ENCODE assay signal across 8 cellular contexts in the genomic region with DNA sequence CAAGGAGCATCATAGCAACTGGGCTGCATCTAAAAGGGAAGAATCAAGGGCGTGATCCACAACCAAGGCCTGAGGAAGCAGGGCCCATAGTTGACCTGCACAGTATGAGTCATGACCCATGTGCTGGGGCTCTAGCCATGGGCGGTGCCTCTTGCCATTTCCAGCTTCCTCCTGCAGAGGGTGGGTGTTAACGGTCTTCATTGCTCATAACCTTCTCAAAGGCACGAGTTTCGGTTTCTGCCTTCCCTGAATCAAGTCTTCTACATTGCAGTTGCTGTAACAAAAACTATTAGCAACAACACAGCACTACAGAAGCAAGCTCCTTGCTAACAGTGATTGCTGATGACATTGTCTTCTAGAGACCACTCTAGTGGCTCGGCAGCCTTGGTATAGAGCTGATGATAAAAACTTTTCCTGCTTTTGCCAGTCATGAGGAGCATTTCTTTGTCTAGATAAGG.
DNase-seq lines count a peak whose midpoint lies in the region; ATAC-seq, FAIRE-seq and TF ChIP-seq lines count a peak whose summit lies in the region.

No MANE protein-coding gene starts in this region.

- peaks cover 0 to 4% (median 0%) of the 10 kb centered on the region in 7 donors for H3K9me3 Mint-ChIP-seq in CD14-positive monocyte
- no peaks in the 10 kb centered on the region for H3K9me3 Mint-ChIP-seq in activated B cell treated with CpG ODN at 0.5 μM for 24 hours

- H3K4me3 ChIP-seq in fibroblast of lung (replicated peaks in 1 of 4; ENCODE audit: control extremely low read depth in 1 of 4, insufficient read depth in 1 of 4, low read depth in 3 of 4, low read length in 4 of 4), result no peak overlapping the region

- H3K36me3 Mint-ChIP-seq in CD14-positive monocyte (peaks cover 0 to 8% of the 10 kb centered on the region in 2 donors), activated B cell treated with CpG ODN at 0.5 μM for 24 hours (ENCODE audit: low read depth) (no peaks in the 10 kb centered on the region)

- DNase-seq in CD14-positive monocyte (ENCODE audit: low spot score) (peak; percentile 99), HK-2 (ENCODE audit: unreplicated experiment) (peak; percentile 83), activated B cell treated with CpG ODN at 0.5 μM for 24 hours (no peak), fibroblast of lung (ENCODE audit: low read depth in 2 of 2) (peak; percentile 75 to 94), renal cortical epithelial cell (ENCODE audit: low read depth) (peak; percentile 79), D721Med (ENCODE audit: insufficient read length, low spot score) (no peak), NCI-H82 treated with DMSO at 0.1 percent for 48 hours (lab: John Stamatoyannopoulos, UW; ENCODE audit: unreplicated experiment) (no peak)

- H3K27me3 Mint-ChIP-seq in CD14-positive monocyte (ENCODE audit: low read depth in 3 of 3), result peaks cover 0 to 3% (median 0%) of the 10 kb centered on the region in 3 donors
- H3K27me3 Mint-ChIP-seq in activated B cell treated with CpG ODN at 0.5 μM for 24 hours, result no peaks in the 10 kb centered on the region

- H3K9me3 ChIP-seq in fibroblast of lung (ENCODE audit: control insufficient read depth, insufficient read depth, low read depth, low read length), result no peaks in the 10 kb centered on the region

- intact Hi-C loops in CD14-positive monocyte (cut with micrococcal nuclease), result loop anchor here (5.0 to 10.0 kb wide), 6 partner anchors 66 to 388 kb away; partner anchors contain the start of genes CDK20 (in 1 of the 2) and CTSL (in 1 of the 2)
- intact Hi-C loops in activated B cell treated with CpG ODN at 0.5 μM for 24 hours (cut with micrococcal nuclease), result no loop called here

- no peak overlapping the region for H3K4me2 ChIP-seq in fibroblast of lung (ENCODE audit: extremely low read depth, insufficient read depth, low read length)

- peak; percentile 31 for TF ChIP-seq CTCF in CD14-positive monocyte (IDR thresholded peaks at IDR 0.05)
- TF ChIP-seq CTCF in activated B cell treated with CpG ODN at 0.5 μM for 24 hours (IDR thresholded peaks at IDR 0.05), result no peak
- TF ChIP-seq CTCF in fibroblast of lung (conservative IDR thresholded peaks at IDR 0.05 in 1 of 2, IDR thresholded peaks at IDR 0.05 in 1 of 2; ENCODE audit: low read depth in 1 of 2, low read length in 2 of 2), result peak; percentile 25 to 50
- TF ChIP-seq CTCF in D721Med (IDR thresholded peaks at IDR 0.05; ENCODE audit: insufficient read depth, missing control alignments), result no peak

- H3K4me3 Mint-ChIP-seq in CD14-positive monocyte (peak overlapping the region in 1 of 2 donors; percentile 69), activated B cell treated with CpG ODN at 0.5 μM for 24 hours (no peak overlapping the region)

- no peaks in the 10 kb centered on the region for H3K27me3 ChIP-seq in fibroblast of lung (ENCODE audit: control insufficient read depth, insufficient read depth, low read length)

- H3K27ac Mint-ChIP-seq in CD14-positive monocyte (peak overlapping the region; percentile 95 to 99 (median 98)), activated B cell treated with CpG ODN at 0.5 μM for 24 hours (no peak overlapping the region)

- H3K9ac ChIP-seq in fibroblast of lung (ENCODE audit: insufficient read depth, low read length), result no peak overlapping the region

- H3K4me1 ChIP-seq in fibroblast of lung (ENCODE audit: control insufficient read depth, extremely low read depth, insufficient read depth, low read length), result peaks cover 7% of the 10 kb centered on the region

- H3K36me3 ChIP-seq in fibroblast of lung (ENCODE audit: control insufficient read depth, insufficient read depth, low read length), result no peaks in the 10 kb centered on the region

- FAIRE-seq in D721Med (lab: Jason Lieb, UNC), result no peak

- peak overlapping the region; percentile 65 for H3K27ac ChIP-seq in fibroblast of lung (ENCODE audit: insufficient read depth, low read length)

- no peaks in the 10 kb centered on the region for H3K79me2 ChIP-seq in fibroblast of lung (ENCODE audit: control insufficient read depth, insufficient read depth, low read length)

- POLR2A ChIA-PET in activated B cell treated with CpG ODN at 0.5 μM for 24 hours (lab: Charles Lee), result no interaction called here

- ATAC-seq in GM19467 (IDR thresholded peaks at IDR 0.05; ENCODE audit: unreplicated experiment) (peak; percentile 92), activated B cell treated with CpG ODN at 0.5 μM for 24 hours (ENCODE audit: low read depth) (peak; percentile 40)

- H3K4me1 Mint-ChIP-seq in CD14-positive monocyte (peaks cover 68% of the 10 kb centered on the region), activated B cell treated with CpG ODN at 0.5 μM for 24 hours (no peaks in the 10 kb centered on the region)

- H2AFZ ChIP-seq in fibroblast of lung (ENCODE audit: low read length), result no peak overlapping the region

- H4K20me1 ChIP-seq in fibroblast of lung (ENCODE audit: control insufficient read depth, extremely low read depth, insufficient read depth, low read length), result no peaks in the 10 kb centered on the region

- CTCF ChIA-PET in activated B cell treated with CpG ODN at 0.5 μM for 24 hours (lab: Charles Lee), result no interaction called here

Comparison
In these comparisons a context has a peak if more than half of its experiments do, and no peak if none do; other contexts are left out.
1. DNase-seq: peak in CD14-positive monocyte (single experiment), HK-2 (single experiment), fibroblast of lung (2 of 2) and renal cortical epithelial cell (single experiment); none in activated B cell treated with CpG ODN at 0.5 μM for 24 hours (single experiment), D721Med (single experiment) and NCI-H82 treated with DMSO at 0.1 percent for 48 hours (single experiment).
2. CTCF ChIP-seq: peak in CD14-positive monocyte (single experiment) and fibroblast of lung (2 of 2); none in activated B cell treated with CpG ODN at 0.5 μM for 24 hours (single experiment) and D721Med (single experiment).